In genomic region chr5:93296338-93296737, GRCh38 we compare ENCODE assay signal across 28 cellular contexts.
DNase-seq lines count a peak whose midpoint lies in the region; ATAC-seq, FAIRE-seq and TF ChIP-seq lines count a peak whose summit lies in the region.
"Had no signal": no experiment of that assay in that cellular context is flagged by ENCODE, and none has a peak within 500 bp of the region (broad histone marks: within the 10 kb centered on the region; RNA-seq: fewer than 3 reads in every experiment).

No MANE protein-coding gene starts in this region.

- no peaks in the 10 kb centered on the region for H3K79me2 ChIP-seq in osteoblast (ENCODE audit: insufficient read depth, low read length)

- no peak overlapping the region for H3K4me3 Mint-ChIP-seq in HFFc6
- no peak overlapping the region for H3K4me3 Mint-ChIP-seq in activated naive CD8-positive, alpha-beta T cell treated with anti-CD3 and anti-CD28 coated beads, Interleukin-2, amount 50 U/mL, for 24 hours
- H3K4me3 Mint-ChIP-seq: activated CD8-positive, alpha-beta T cell treated with anti-CD3 and anti-CD28 coated beads for 36 hours; GM23338; neural crest cell; T-helper 1 cell treated with Interleukin-12 subunit alpha and Interleukin-12 subunit beta and Interleukin-4 antibody, amounts not matched to agents 30 μg/mL and 1 μg/mL, for 36 hours had no signal

- ATAC-seq in activated naive CD8-positive, alpha-beta T cell treated with anti-CD3 and anti-CD28 coated beads, Interleukin-2, amount 50 U/mL, for 24 hours, result no peak
- ATAC-seq in right cardiac atrium (no peak), GM19324 (IDR thresholded peaks at IDR 0.05; ENCODE audit: low FRiP score, unreplicated experiment) (no peak)
- ATAC-seq: activated CD8-positive, alpha-beta T cell treated with anti-CD3 and anti-CD28 coated beads for 36 hours; esophagus mucosa; GM23338; left cardiac atrium had no signal

- no peak overlapping the region for H3K4me3 ChIP-seq in bronchial epithelial cell (ENCODE audit: low read depth, low read length)
- no peak overlapping the region for H3K4me3 ChIP-seq in osteoblast (ENCODE audit: insufficient read depth, low read length)
- no peak overlapping the region for H3K4me3 ChIP-seq in right cardiac atrium (ENCODE audit: low read length)
- H3K4me3 ChIP-seq in H7 (ENCODE audit: insufficient read depth, low read depth, low read length), result no peak overlapping the region
- H3K4me3 ChIP-seq: BLaER1 treated with 17β-estradiol and CSF1 and Interleukin-3, amounts not matched to agents 10 nM and 100 nM; GM23338 had no signal

- H3K36me3 ChIP-seq in bronchial epithelial cell (ENCODE audit: control insufficient read depth, insufficient read depth, low read length) (no peaks in the 10 kb centered on the region), osteoblast (ENCODE audit: insufficient read depth, low read length) (no peaks in the 10 kb centered on the region), H7 (replicated peaks; ENCODE audit: control insufficient read depth, insufficient read depth, low read length) (no peaks in the 10 kb centered on the region)
- H3K36me3 ChIP-seq: BLaER1 treated with 17β-estradiol and CSF1 and Interleukin-3, amounts not matched to agents 10 nM and 100 nM had no signal

- intact Hi-C loops in right cardiac atrium (cut with DNase I), result no loop called here

- H3K27ac Mint-ChIP-seq in HFFc6, result no peak overlapping the region
- no peak overlapping the region for H3K27ac Mint-ChIP-seq in activated naive CD8-positive, alpha-beta T cell treated with anti-CD3 and anti-CD28 coated beads, Interleukin-2, amount 50 U/mL, for 24 hours
- H3K27ac Mint-ChIP-seq: activated CD8-positive, alpha-beta T cell treated with anti-CD3 and anti-CD28 coated beads for 36 hours; GM23338; T-helper 1 cell treated with Interleukin-12 subunit alpha and Interleukin-12 subunit beta and Interleukin-4 antibody, amounts not matched to agents 30 μg/mL and 1 μg/mL, for 36 hours had no signal

- WGBS in right cardiac atrium, result 74% methylated on average over 2 of the region's 2 CpGs

- H3K4me1 Mint-ChIP-seq in HFFc6 (ENCODE audit: low read depth), result peaks cover 35% of the 10 kb centered on the region
- H3K4me1 Mint-ChIP-seq in activated naive CD8-positive, alpha-beta T cell treated with anti-CD3 and anti-CD28 coated beads, Interleukin-2, amount 50 U/mL, for 24 hours, result no peaks in the 10 kb centered on the region

- H3K9me3 Mint-ChIP-seq in HFFc6, result no peaks in the 10 kb centered on the region
- no peaks in the 10 kb centered on the region for H3K9me3 Mint-ChIP-seq in activated naive CD8-positive, alpha-beta T cell treated with anti-CD3 and anti-CD28 coated beads, Interleukin-2, amount 50 U/mL, for 24 hours
- H3K9me3 Mint-ChIP-seq: activated CD8-positive, alpha-beta T cell treated with anti-CD3 and anti-CD28 coated beads for 36 hours; GM23338; neural crest cell; T-helper 1 cell treated with Interleukin-12 subunit alpha and Interleukin-12 subunit beta and Interleukin-4 antibody, amounts not matched to agents 30 μg/mL and 1 μg/mL, for 36 hours had no signal

- no peak for FAIRE-seq in bronchial epithelial cell (lab: Jason Lieb, UNC)
- FAIRE-seq: colon had no signal

- peaks cover 12% of the 10 kb centered on the region for H3K4me1 ChIP-seq in osteoblast (ENCODE audit: insufficient read depth, low read length)
- no peaks in the 10 kb centered on the region for H3K4me1 ChIP-seq in right cardiac atrium (ENCODE audit: control insufficient read depth, insufficient read depth, low read length)

- H4K20me1 ChIP-seq in osteoblast (ENCODE audit: insufficient read depth, low read length), result no peaks in the 10 kb centered on the region
- H4K20me1 ChIP-seq: BLaER1 treated with 17β-estradiol and CSF1 and Interleukin-3, amounts not matched to agents 10 nM and 100 nM had no signal

- H3K36me3 Mint-ChIP-seq in HFFc6 (ENCODE audit: low read depth), result no peaks in the 10 kb centered on the region
- no peaks in the 10 kb centered on the region for H3K36me3 Mint-ChIP-seq in activated naive CD8-positive, alpha-beta T cell treated with anti-CD3 and anti-CD28 coated beads, Interleukin-2, amount 50 U/mL, for 24 hours (ENCODE audit: low read depth)

- H3K9me3 ChIP-seq in osteoblast (ENCODE audit: low read depth, low read length), result no peaks in the 10 kb centered on the region
- no peaks in the 10 kb centered on the region for H3K9me3 ChIP-seq in right cardiac atrium (ENCODE audit: control insufficient read depth, low read length)

- H3K4me2 ChIP-seq in osteoblast (ENCODE audit: insufficient read depth, low read length), result no peak overlapping the region
- H3K4me2 ChIP-seq: GM23338, KMS-11 had no signal

- H3K27me3 ChIP-seq in bronchial epithelial cell (ENCODE audit: control insufficient read depth, insufficient read depth, low read length) (no peaks in the 10 kb centered on the region), osteoblast (ENCODE audit: insufficient read depth, low read length) (no peaks in the 10 kb centered on the region), right cardiac atrium (ENCODE audit: control insufficient read depth, insufficient read depth) (no peaks in the 10 kb centered on the region), H7 (ENCODE audit: control insufficient read depth, insufficient read depth, low read length) (no peaks in the 10 kb centered on the region)
- H3K27me3 ChIP-seq: BLaER1 treated with 17β-estradiol and CSF1 and Interleukin-3, amounts not matched to agents 10 nM and 100 nM had no signal

- H3K27me3 Mint-ChIP-seq in HFFc6 (ENCODE audit: insufficient read depth), result no peaks in the 10 kb centered on the region; the same call in 1 of the 2 replicates
- peaks cover 2% of the 10 kb centered on the region for H3K27me3 Mint-ChIP-seq in activated naive CD8-positive, alpha-beta T cell treated with anti-CD3 and anti-CD28 coated beads, Interleukin-2, amount 50 U/mL, for 24 hours
- H3K27me3 Mint-ChIP-seq: progenitor cell of endocrine pancreas had no signal

- DNase-seq in HFFc6 (peak; percentile 15), LHCN-M2 (ENCODE audit: low read depth) (peak; percentile 26), bronchial epithelial cell (ENCODE audit: low read depth) (peak; percentile 62), osteoblast (ENCODE audit: insufficient read length, low spot score, missing footprints) (peak; percentile 43), right cardiac atrium (no peak), H7 (no peak)
- no peak for DNase-seq in activated naive CD8-positive, alpha-beta T cell treated with anti-CD3 and anti-CD28 coated beads, Interleukin-2, amount 50 U/mL, for 24 hours
- DNase-seq: activated CD4-positive, alpha-beta T cell treated with anti-CD3 and anti-CD28 coated beads for 1 hour; activated CD8-positive, alpha-beta T cell treated with anti-CD3 and anti-CD28 coated beads for 36 hours; activated effector memory CD4-positive, alpha-beta T cell treated with anti-CD3 and anti-CD28 coated beads, Interleukin-2, amount 50 U/mL, for 16 hours; activated T-cell treated with anti-CD3 and anti-CD28 coated beads for 4 hours; DMS53; effector CD8-positive, alpha-beta T cell; left cardiac atrium; NCI-H1417 treated with DMSO at 0.1 percent for 48 hours; NCI-H2081 treated with DMSO at 0.1 percent for 48 hours; NCI-H345; NCI-H748 treated with DMSO at 0.1 percent for 48 hours; stimulated activated naive CD4-positive, alpha-beta T cell had no signal

- no peak overlapping the region for H3K27ac ChIP-seq in osteoblast (ENCODE audit: low read depth, low read length)
- no peak overlapping the region for H3K27ac ChIP-seq in right cardiac atrium (ENCODE audit: low read length)
- H3K27ac ChIP-seq: BLaER1 treated with 17β-estradiol and CSF1 and Interleukin-3, amounts not matched to agents 10 nM and 100 nM; KMS-11 had no signal

- TF ChIP-seq CTCF in HFFc6 (IDR thresholded peaks at IDR 0.05) (no peak), bronchial epithelial cell (IDR thresholded peaks at IDR 0.05; ENCODE audit: insufficient read depth, low read length, severe bottlenecking) (no peak), osteoblast (IDR thresholded peaks at IDR 0.05; ENCODE audit: extremely low read depth, low read depth, low read length) (no peak)

- no peak overlapping the region for H2AFZ ChIP-seq in osteoblast (ENCODE audit: low read length)

Comparison
In these comparisons a context has a peak if more than half of its experiments do, and no peak if none do; other contexts are left out.
1. DNase-seq: peak in HFFc6 (single experiment), LHCN-M2 (single experiment), bronchial epithelial cell (single experiment) and osteoblast (single experiment); none in activated naive CD8-positive, alpha-beta T cell treated with anti-CD3 and anti-CD28 coated beads, Interleukin-2, amount 50 U/mL, for 24 hours (single experiment), right cardiac atrium (0 of 3) and H7 (single experiment).